9 cellular contexts compared by ENCODE assay signal in genomic region chr4:153205028-153205648, GRCh38. TPM values are rescaled to one million over a fixed set of nuclear protein-coding genes. Genes with fewer than 3 reads are reported as not detected.
DNase-seq lines count a peak whose midpoint lies in the region; ATAC-seq and TF ChIP-seq lines count a peak whose summit lies in the region.
"Had no signal": no experiment of that assay in that cellular context is flagged by ENCODE, and none has a peak within 500 bp of the region (broad histone marks: within the 10 kb centered on the region; RNA-seq: fewer than 3 reads in every experiment).

No MANE protein-coding gene starts in this region.

- H3K9me3 Mint-ChIP-seq in WTC11 = no peaks in the 10 kb centered on the region

- TF ChIP-seq CTCF in WTC11 (IDR thresholded peaks at IDR 0.05) (no peak), sigmoid colon (IDR thresholded peaks at IDR 0.05) (no peak)

- intact Hi-C loops in sigmoid colon (cut with DNase I) = loop anchor here (5.0 kb wide), 1 partner anchor 112 kb away; no protein-coding TSS in a partner anchor

- DNase-seq in activated T-cell treated with anti-CD3 and anti-CD28 coated beads for 1 hour (ENCODE audit: low read depth) = peak; percentile 11
- DNase-seq in activated T-cell treated with anti-CD3 and anti-CD28 coated beads for 4 hours = no peak
- DNase-seq in WTC11 (ENCODE audit: low spot score) = no peak
- DNase-seq in sigmoid colon = no peak
- no peak for DNase-seq in MV-4-11 (lab: John Stamatoyannopoulos, UW)

- H3K27ac ChIP-seq in sigmoid colon = peak overlapping the region in 2 of 4 donors; percentile 11 to 54
- H3K27ac ChIP-seq: A549 had no signal

- ATAC-seq in WTC11 = peak; percentile 10
- ATAC-seq in esophagus mucosa = peak; percentile 31
- ATAC-seq in HG03457 (IDR thresholded peaks at IDR 0.05; ENCODE audit: unreplicated experiment) = no peak
- ATAC-seq in GM18873 (IDR thresholded peaks at IDR 0.05; ENCODE audit: low FRiP score, unreplicated experiment) = no peak

- H3K4me1 ChIP-seq in sigmoid colon = peaks cover 0 to 19% (median 11%) of the 10 kb centered on the region in 4 donors
- H3K4me1 ChIP-seq: A549 had no signal

- no peaks in the 10 kb centered on the region for H3K9me3 ChIP-seq in sigmoid colon
- H3K9me3 ChIP-seq: A549 had no signal

- no peaks in the 10 kb centered on the region for H3K36me3 ChIP-seq in sigmoid colon

- peak overlapping the region in 3 of 4 donors; percentile 15 to 29 (median 27) for H3K4me3 ChIP-seq in sigmoid colon
- H3K4me3 ChIP-seq: A549 had no signal

- TF ChIP-seq POLR2A in sigmoid colon (IDR thresholded peaks at IDR 0.05) = no peak

- no peaks in the 10 kb centered on the region for H3K27me3 Mint-ChIP-seq in WTC11 (ENCODE audit: low read depth)

- peak overlapping the region; percentile 92 for H3K27ac Mint-ChIP-seq in WTC11

- H3K4me3 Mint-ChIP-seq in WTC11 = peak overlapping the region; percentile 79

- peaks cover 58% of the 10 kb centered on the region for H3K4me1 Mint-ChIP-seq in WTC11

- POLR2A ChIA-PET in WTC11 (lab: Charles Lee) = interaction anchor here (0.6 to 1.4 kb wide), 5 partner anchors 17 to 112 kb away, joined by 3 to 7 read pairs (median 4); no protein-coding TSS in a partner anchor

- H3K36me3 Mint-ChIP-seq in WTC11 = peaks cover 14% of the 10 kb centered on the region

- no peaks in the 10 kb centered on the region for H3K27me3 ChIP-seq in sigmoid colon

- WGBS in sigmoid colon, 2 donors = 12 to 34% methylated on average over 18 of the region's 18 CpGs

- no peak for TF ChIP-seq EP300 in sigmoid colon (IDR thresholded peaks at IDR 0.05)

- CTCF ChIA-PET in WTC11 (lab: Charles Lee) = interaction anchor here (0.6 to 3.4 kb wide), 12 partner anchors 14 to 282 kb away, joined by 3 to 29 read pairs (median 5); no protein-coding TSS in a partner anchor

TF ChIP-seq in WTC11, 78 proteins besides CTCF, POLR2A, EP300 and RAD21:
- TF ChIP-seq JAZF1 (CRISPR knock-in tag; IDR thresholded peaks at IDR 0.05) (no peak), NFATC4 (CRISPR knock-in tag; IDR thresholded peaks at IDR 0.05) (no peak), E2F5 (CRISPR knock-in tag; IDR thresholded peaks at IDR 0.05) (no peak), FOXJ3 (CRISPR knock-in tag; IDR thresholded peaks at IDR 0.05; ENCODE audit: borderline replicate concordance) (no peak), ATF3 (CRISPR knock-in tag; conservative IDR thresholded peaks at IDR 0.05) (no peak), ZNF416 (CRISPR knock-in tag; IDR thresholded peaks at IDR 0.05) (no peak), ZNF219 (CRISPR knock-in tag; IDR thresholded peaks at IDR 0.05; ENCODE audit: borderline replicate concordance) (no peak), PREB (CRISPR knock-in tag; IDR thresholded peaks at IDR 0.05; ENCODE audit: borderline replicate concordance) (no peak), RORB (CRISPR knock-in tag; IDR thresholded peaks at IDR 0.05) (no peak), MXD4 (CRISPR knock-in tag; IDR thresholded peaks at IDR 0.05; ENCODE audit: borderline replicate concordance) (no peak), ZNF671 (CRISPR knock-in tag; IDR thresholded peaks at IDR 0.05) (no peak), TEAD1 (CRISPR knock-in tag; IDR thresholded peaks at IDR 0.05) (no peak), E2F4 (CRISPR knock-in tag; IDR thresholded peaks at IDR 0.05; ENCODE audit: borderline replicate concordance, low read depth) (no peak), PRRX2 (CRISPR knock-in tag; IDR thresholded peaks at IDR 0.05) (no peak)

RNA-seq across cellular contexts. Expression of gene TRIM2, which starts 0.9 kb away (rescaled TPM):
- 42.0 to 54.5 TPM (median 43.9 TPM) in 3 replicates for total RNA-seq in WTC11 (2021)
- 9.0 TPM for total RNA-seq in esophagus mucosa
- total RNA-seq in sigmoid colon = 10 to 100 TPM; 31.6 to 51.7 (median 34.7) TPM
- 10 to 100 TPM; 19.8 to 26.8 (median 25.5) TPM for polyA plus RNA-seq in sigmoid colon

Comparison
In these comparisons a context has a peak if more than half of its experiments do, and no peak if none do; other contexts are left out.
1. ATAC-seq: peak in WTC11 (single experiment) and esophagus mucosa (single experiment); none in HG03457 (single experiment) and GM18873 (single experiment).